In genomic region chr2:6524678-6525367, GRCh38 we compare ENCODE assay signal across 1 cellular context.
TF ChIP-seq lines count a peak whose summit lies in the region.

No MANE protein-coding gene starts in this region.

TF ChIP-seq in SK-N-SH, 30 proteins besides CTCF, POLR2A, EP300 and RAD21 (continued from another document):
- TF ChIP-seq FOXM1 (IDR thresholded peaks at IDR 0.05; ENCODE audit: low read depth) = no peak
- TF ChIP-seq TEAD4 (IDR thresholded peaks at IDR 0.05; ENCODE audit: borderline replicate concordance, insufficient read depth) = 0 out of 2 replicates have a peak, but pooled peaks have one; percentile 18
- no peak for TF ChIP-seq PBX3 (IDR thresholded peaks at IDR 0.05)
- TF ChIP-seq TAF1 (IDR thresholded peaks at IDR 0.05; ENCODE audit: borderline replicate concordance, low read depth, low read length) = no peak
- peak; percentile 81 for TF ChIP-seq CHD2 (IDR thresholded peaks at IDR 0.05; ENCODE audit: low read length, partially characterized antibody)
- no peak for TF ChIP-seq SMC3 (IDR thresholded peaks at IDR 0.05; ENCODE audit: low read depth, low read length)
- no peak for TF ChIP-seq ZBTB33 (IDR thresholded peaks at IDR 0.05; ENCODE audit: borderline replicate concordance, low read depth)
- no peak for TF ChIP-seq EZH2phosphoT487 (IDR thresholded peaks at IDR 0.05; ENCODE audit: borderline replicate concordance, low read depth)
- peak; percentile 44 for TF ChIP-seq TCF12 (IDR thresholded peaks at IDR 0.05)
- no peak for TF ChIP-seq USF1 (IDR thresholded peaks at IDR 0.05; ENCODE audit: borderline replicate concordance, low read depth)
- no peak for TF ChIP-seq MEF2A (IDR thresholded peaks at IDR 0.05; ENCODE audit: borderline replicate concordance, low read depth)
- no peak for TF ChIP-seq ELF1 (IDR thresholded peaks at IDR 0.05)
- no peak for TF ChIP-seq IRF3 (IDR thresholded peaks at IDR 0.05; ENCODE audit: low read depth, low read length)
- no peak for TF ChIP-seq MAX (IDR thresholded peaks at IDR 0.05; ENCODE audit: low read depth)
- peak; percentile 38; the same call in 1 of the 2 replicates for TF ChIP-seq POLR2AphosphoS5 (IDR thresholded peaks at IDR 0.05; ENCODE audit: low read depth, low read length)
- no peak for TF ChIP-seq RXRA (IDR thresholded peaks at IDR 0.05; ENCODE audit: borderline replicate concordance, low read depth)
TF ChIP-seq in SK-N-SH: peak in this region for 8.
